ENCODE assay signal across 1 cellular context in the genomic region with DNA sequence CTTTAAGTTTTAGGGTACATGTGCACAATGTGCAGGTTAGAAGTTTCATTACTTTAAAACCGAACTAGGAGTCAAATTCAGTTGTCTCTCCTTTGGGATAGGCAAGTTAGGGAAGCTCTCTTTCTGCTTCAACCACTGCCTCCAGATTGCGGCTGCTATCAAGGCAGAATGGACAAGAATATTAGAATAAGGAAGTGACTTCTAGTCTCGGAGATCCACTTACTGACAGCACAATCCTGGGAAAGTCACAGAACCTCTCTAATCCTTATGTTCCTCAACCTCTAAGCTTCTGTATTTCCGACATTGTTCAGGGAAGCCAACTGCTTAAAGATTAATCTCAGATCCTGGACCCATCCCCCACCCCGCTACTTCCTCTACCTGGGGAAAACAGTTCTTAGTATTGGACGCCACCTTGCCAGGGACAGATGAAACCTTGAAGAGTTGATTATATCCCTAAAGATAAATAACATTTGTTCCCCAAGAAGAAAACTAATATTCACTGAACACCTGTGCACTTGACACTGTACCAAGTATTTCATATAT.
TF ChIP-seq lines count a peak whose summit lies in the region.

No MANE protein-coding gene starts in this region.

TF ChIP-seq in HepG2, 621 proteins besides CTCF, POLR2A, EP300 and RAD21:
- TF ChIP-seq U2AF2 (IDR thresholded peaks at IDR 0.05; ENCODE audit: low read depth, low read length), result no peak
- TF ChIP-seq, protein P1, sequence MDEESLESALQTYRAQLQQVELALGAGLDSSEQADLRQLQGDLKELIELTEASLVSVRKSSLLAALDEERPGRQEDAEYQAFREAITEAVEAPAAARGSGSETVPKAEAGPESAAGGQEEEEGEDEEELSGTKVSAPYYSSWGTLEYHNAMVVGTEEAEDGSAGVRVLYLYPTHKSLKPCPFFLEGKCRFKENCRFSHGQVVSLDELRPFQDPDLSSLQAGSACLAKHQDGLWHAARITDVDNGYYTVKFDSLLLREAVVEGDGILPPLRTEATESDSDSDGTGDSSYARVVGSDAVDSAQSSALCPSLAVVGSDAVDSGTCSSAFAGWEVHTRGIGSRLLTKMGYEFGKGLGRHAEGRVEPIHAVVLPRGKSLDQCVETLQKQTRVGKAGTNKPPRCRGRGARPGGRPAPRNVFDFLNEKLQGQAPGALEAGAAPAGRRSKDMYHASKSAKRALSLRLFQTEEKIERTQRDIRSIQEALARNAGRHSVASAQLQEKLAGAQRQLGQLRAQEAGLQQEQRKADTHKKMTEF (CRISPR knock-in tag; IDR thresholded peaks at IDR 0.05), result no peak
- TF ChIP-seq, protein P2, sequence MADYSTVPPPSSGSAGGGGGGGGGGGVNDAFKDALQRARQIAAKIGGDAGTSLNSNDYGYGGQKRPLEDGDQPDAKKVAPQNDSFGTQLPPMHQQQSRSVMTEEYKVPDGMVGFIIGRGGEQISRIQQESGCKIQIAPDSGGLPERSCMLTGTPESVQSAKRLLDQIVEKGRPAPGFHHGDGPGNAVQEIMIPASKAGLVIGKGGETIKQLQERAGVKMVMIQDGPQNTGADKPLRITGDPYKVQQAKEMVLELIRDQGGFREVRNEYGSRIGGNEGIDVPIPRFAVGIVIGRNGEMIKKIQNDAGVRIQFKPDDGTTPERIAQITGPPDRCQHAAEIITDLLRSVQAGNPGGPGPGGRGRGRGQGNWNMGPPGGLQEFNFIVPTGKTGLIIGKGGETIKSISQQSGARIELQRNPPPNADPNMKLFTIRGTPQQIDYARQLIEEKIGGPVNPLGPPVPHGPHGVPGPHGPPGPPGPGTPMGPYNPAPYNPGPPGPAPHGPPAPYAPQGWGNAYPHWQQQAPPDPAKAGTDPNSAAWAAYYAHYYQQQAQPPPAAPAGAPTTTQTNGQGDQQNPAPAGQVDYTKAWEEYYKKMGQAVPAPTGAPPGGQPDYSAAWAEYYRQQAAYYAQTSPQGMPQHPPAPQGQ (CRISPR knock-in tag; IDR thresholded peaks at IDR 0.05; ENCODE audit: borderline replicate concordance), result no peak
- TF ChIP-seq, protein P3, sequence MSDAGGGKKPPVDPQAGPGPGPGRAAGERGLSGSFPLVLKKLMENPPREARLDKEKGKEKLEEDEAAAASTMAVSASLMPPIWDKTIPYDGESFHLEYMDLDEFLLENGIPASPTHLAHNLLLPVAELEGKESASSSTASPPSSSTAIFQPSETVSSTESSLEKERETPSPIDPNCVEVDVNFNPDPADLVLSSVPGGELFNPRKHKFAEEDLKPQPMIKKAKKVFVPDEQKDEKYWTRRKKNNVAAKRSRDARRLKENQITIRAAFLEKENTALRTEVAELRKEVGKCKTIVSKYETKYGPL (CRISPR knock-in tag; IDR thresholded peaks at IDR 0.05), result no peak
- no peak for TF ChIP-seq ZIK1 (CRISPR knock-in tag; IDR thresholded peaks at IDR 0.05; ENCODE audit: borderline replicate concordance, low read depth)
- TF ChIP-seq, protein P4, sequence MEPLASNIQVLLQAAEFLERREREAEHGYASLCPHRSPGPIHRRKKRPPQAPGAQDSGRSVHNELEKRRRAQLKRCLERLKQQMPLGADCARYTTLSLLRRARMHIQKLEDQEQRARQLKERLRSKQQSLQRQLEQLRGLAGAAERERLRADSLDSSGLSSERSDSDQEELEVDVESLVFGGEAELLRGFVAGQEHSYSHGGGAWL (CRISPR knock-in tag; IDR thresholded peaks at IDR 0.05), result no peak
